24 cellular contexts compared by ENCODE assay signal in genomic region chr2:105593221-105593967, GRCh38.
DNase-seq lines count a peak whose midpoint lies in the region; ATAC-seq and TF ChIP-seq lines count a peak whose summit lies in the region.
"Had no signal": no experiment of that assay in that cellular context is flagged by ENCODE, and none has a peak within 500 bp of the region (broad histone marks: within the 10 kb centered on the region; RNA-seq: fewer than 3 reads in every experiment).

No MANE protein-coding gene starts in this region.

- H3K27ac ChIP-seq in neuronal stem cell (replicated peaks; ENCODE audit: low read length), result no peak overlapping the region
- H3K27ac ChIP-seq in CD4-positive, alpha-beta T cell (ENCODE audit: low read depth, low read length), result no peak overlapping the region
- H3K27ac ChIP-seq: KMS-11, tibial artery had no signal

- CTCF ChIA-PET in CD4-positive, alpha-beta T cell (lab: Charles Lee), result no interaction called here

- H3K27me3 ChIP-seq in neuronal stem cell (ENCODE audit: control insufficient read depth in 3 of 3, insufficient read depth in 3 of 3, low read depth in 1 of 3, low read length in 3 of 3), result no peaks in the 10 kb centered on the region
- H3K27me3 ChIP-seq in CD4-positive, alpha-beta T cell (ENCODE audit: control insufficient read depth, insufficient read depth, low read length), result no peaks in the 10 kb centered on the region
- H3K27me3 ChIP-seq: tibial artery had no signal

- peaks cover 0 to 8% of the 10 kb centered on the region in 2 donors for H3K9me3 ChIP-seq in neuronal stem cell (replicated peaks in 1 of 2; ENCODE audit: control insufficient read depth in 2 of 2, insufficient read depth in 1 of 2, low read depth in 1 of 2, low read length in 2 of 2)
- H3K9me3 ChIP-seq in CD4-positive, alpha-beta T cell (ENCODE audit: control insufficient read depth, low read length), result no peaks in the 10 kb centered on the region

- no CpG with 5 or more reads among the region's 11 CpGs for WGBS in neuronal stem cell (ENCODE audit: extremely low coverage in 2 of 2, insufficient read length in 2 of 2, insufficient replicate concordance in 1 of 2), 2 donors

- H3K4me3 ChIP-seq in neuronal stem cell (ENCODE audit: low read length in 2 of 2), result no peak overlapping the region
- H3K4me3 ChIP-seq: tibial artery had no signal

- DNase-seq in ELR (ENCODE audit: low read depth) (peak; percentile 64), RPMI7951 (ENCODE audit: low read depth) (peak; percentile 70), cerebellar cortex (ENCODE audit: low spot score) (peak; percentile 35), neuronal stem cell (ENCODE audit: low spot score) (no peak), GOT3 (lab: John Stamatoyannopoulos, UW) (no peak)
- DNase-seq in CD4-positive, alpha-beta T cell, result no peak
- DNase-seq in activated CD4-positive, alpha-beta T cell treated with anti-CD3 and anti-CD28 coated beads, Interleukin-2, amount 50 U/mL, for 4 hours, result no peak
- DNase-seq: ACHN; activated B cell treated with CpG ODN at 0.5 μM for 24 hours; activated CD4-positive, alpha-beta T cell treated with anti-CD3 and anti-CD28 coated beads, Interleukin-2, amount 50 U/mL, for 1 hour; activated CD8-positive, alpha-beta memory T cell treated with anti-CD3 and anti-CD28 coated beads, Interleukin-2, amount 10 ng/mL, durations not matched to agents 7 days and 5 days; activated naive CD4-positive, alpha-beta T cell treated with anti-CD3 and anti-CD28 coated beads for 36 hours; activated T-cell treated with anti-CD3 and anti-CD28 coated beads, Interleukin-2, amount 50 U/mL, for 72 hours; effector CD8-positive, alpha-beta T cell; immature natural killer cell; mesenchymal stem cell; NCI-H1417 treated with DMSO at 0.1 percent for 48 hours; NCI-H446; OCI-M1; SHP77 treated with DMSO at 0.1 percent for 48 hours; stimulated activated CD8-positive, alpha-beta memory T cell treated with anti-CD3 and anti-CD28 coated beads, Interleukin-4, amount 100 ng/mL, for 48 hours; tibial artery had no signal

- no peak overlapping the region for H3K9ac ChIP-seq in neuronal stem cell (ENCODE audit: low read depth, low read length, poor library complexity)
- H3K9ac ChIP-seq: KMS-11 had no signal

- H2BK120ac ChIP-seq in neuronal stem cell (ENCODE audit: low read depth, low read length), result no peak overlapping the region

- no peak overlapping the region for H3K4me3 Mint-ChIP-seq in CD4-positive, alpha-beta T cell
- H3K4me3 Mint-ChIP-seq: activated B cell treated with CpG ODN at 0.5 μM for 24 hours; activated CD8-positive, alpha-beta memory T cell treated with anti-CD3 and anti-CD28 coated beads, Interleukin-2, amount 10 ng/mL, durations not matched to agents 7 days and 5 days; activated naive CD4-positive, alpha-beta T cell treated with anti-CD3 and anti-CD28 coated beads for 36 hours; activated T-cell treated with anti-CD3 and anti-CD28 coated beads, Interleukin-2, amount 50 U/mL, for 72 hours; immature natural killer cell had no signal

- intact Hi-C loops in CD4-positive, alpha-beta T cell (cut with DNase I, micrococcal nuclease), result no loop called here

- H3K4me2 ChIP-seq in neuronal stem cell (ENCODE audit: insufficient read depth, low read length, poor library complexity, severe bottlenecking), result no peak overlapping the region
- H3K4me2 ChIP-seq: KMS-11 had no signal

- no peak overlapping the region for H2AFZ ChIP-seq in neuronal stem cell (ENCODE audit: low read length)

- H3K14ac ChIP-seq in neuronal stem cell (ENCODE audit: low read length), result no peak overlapping the region

- no peaks in the 10 kb centered on the region for H3K36me3 ChIP-seq in neuronal stem cell (replicated peaks in 1 of 2; ENCODE audit: control insufficient read depth in 2 of 2, insufficient read depth in 2 of 2, low read length in 2 of 2)
- H3K36me3 ChIP-seq: tibial artery had no signal

- no peak for TF ChIP-seq CTCF in CD4-positive, alpha-beta T cell (IDR thresholded peaks at IDR 0.05)

- H3K4me1 Mint-ChIP-seq in CD4-positive, alpha-beta T cell (ENCODE audit: low read depth), result peaks cover 22% of the 10 kb centered on the region
- H3K4me1 Mint-ChIP-seq: immature natural killer cell had no signal

- no peaks in the 10 kb centered on the region for H3K27me3 Mint-ChIP-seq in CD4-positive, alpha-beta T cell
- H3K27me3 Mint-ChIP-seq: activated B cell treated with CpG ODN at 0.5 μM for 24 hours; activated CD8-positive, alpha-beta memory T cell treated with anti-CD3 and anti-CD28 coated beads, Interleukin-2, amount 10 ng/mL, durations not matched to agents 7 days and 5 days had no signal

- H3K36me3 Mint-ChIP-seq in CD4-positive, alpha-beta T cell (ENCODE audit: low read depth), result no peaks in the 10 kb centered on the region

- H2BK12ac ChIP-seq in neuronal stem cell (ENCODE audit: low read length), result no peak overlapping the region

- no peak overlapping the region for H4K8ac ChIP-seq in neuronal stem cell (ENCODE audit: low read depth, low read length)

- H3K4ac ChIP-seq in neuronal stem cell (ENCODE audit: low read length), result no peak overlapping the region

- H3K9me3 Mint-ChIP-seq in CD4-positive, alpha-beta T cell, result peaks cover 6% of the 10 kb centered on the region

- no peak overlapping the region for H2BK15ac ChIP-seq in neuronal stem cell (ENCODE audit: low read length)

- H3K27ac Mint-ChIP-seq in CD4-positive, alpha-beta T cell, result no peak overlapping the region
- H3K27ac Mint-ChIP-seq: activated B cell treated with CpG ODN at 0.5 μM for 24 hours; activated CD8-positive, alpha-beta memory T cell treated with anti-CD3 and anti-CD28 coated beads, Interleukin-2, amount 10 ng/mL, durations not matched to agents 7 days and 5 days; activated naive CD4-positive, alpha-beta T cell treated with anti-CD3 and anti-CD28 coated beads for 36 hours; activated T-cell treated with anti-CD3 and anti-CD28 coated beads, Interleukin-2, amount 50 U/mL, for 72 hours; immature natural killer cell had no signal

- no peak overlapping the region for H3K23ac ChIP-seq in neuronal stem cell (ENCODE audit: low read depth, low read length, poor library complexity)

- H3K4me1 ChIP-seq in neuronal stem cell (ENCODE audit: control insufficient read depth in 2 of 2, insufficient read depth in 1 of 2, low read depth in 1 of 2, low read length in 2 of 2), result peaks cover 4 to 5% of the 10 kb centered on the region in 2 donors

- POLR2A ChIA-PET in CD4-positive, alpha-beta T cell (lab: Charles Lee), result no interaction called here

- no peaks in the 10 kb centered on the region for H3K79me1 ChIP-seq in neuronal stem cell (ENCODE audit: low read depth, low read length)

- no peak overlapping the region for H2BK5ac ChIP-seq in neuronal stem cell (ENCODE audit: low read length)

- H4K91ac ChIP-seq in neuronal stem cell (ENCODE audit: low read depth, low read length, poor library complexity), result no peak overlapping the region

- peak overlapping the region; percentile 4 for H3K18ac ChIP-seq in neuronal stem cell (ENCODE audit: low read length)

- H2AK5ac ChIP-seq in neuronal stem cell (ENCODE audit: low read depth, low read length), result no peak overlapping the region

- no peak for ATAC-seq in CD4-positive, alpha-beta T cell (ENCODE audit: poor library complexity)
- ATAC-seq: activated CD8-positive, alpha-beta memory T cell treated with anti-CD3 and anti-CD28 coated beads, Interleukin-2, amount 10 ng/mL, durations not matched to agents 7 days and 5 days; activated T-cell treated with anti-CD3 and anti-CD28 coated beads, Interleukin-2, amount 50 U/mL, for 72 hours; left lobe of liver had no signal

Comparison
In these comparisons a context has a peak if more than half of its experiments do, and no peak if none do; other contexts are left out.
1. DNase-seq: peak in ELR (single experiment), RPMI7951 (single experiment) and cerebellar cortex (single experiment); none in neuronal stem cell (single experiment), GOT3 (single experiment), CD4-positive, alpha-beta T cell (0 of 10) and activated CD4-positive, alpha-beta T cell treated with anti-CD3 and anti-CD28 coated beads, Interleukin-2, amount 50 U/mL, for 4 hours (0 of 2).